Comparison of ENCODE assay signal across 1 cellular context in genomic region chr4:139015269-139015947, GRCh38.
A peak's percentile ranks its signal among the peaks of the same experiment; 100 is the strongest.
TF ChIP-seq lines count a peak whose summit lies in the region.

Gene NOCT, plus strand, starts transcription at chr4:139015781. Its CDS starts 201 bp downstream, at chr4:139015982.

TF ChIP-seq in K562, 482 proteins besides CTCF, POLR2A, EP300 and RAD21 (continued from another document and continues in another):
- TF ChIP-seq, protein P1, sequence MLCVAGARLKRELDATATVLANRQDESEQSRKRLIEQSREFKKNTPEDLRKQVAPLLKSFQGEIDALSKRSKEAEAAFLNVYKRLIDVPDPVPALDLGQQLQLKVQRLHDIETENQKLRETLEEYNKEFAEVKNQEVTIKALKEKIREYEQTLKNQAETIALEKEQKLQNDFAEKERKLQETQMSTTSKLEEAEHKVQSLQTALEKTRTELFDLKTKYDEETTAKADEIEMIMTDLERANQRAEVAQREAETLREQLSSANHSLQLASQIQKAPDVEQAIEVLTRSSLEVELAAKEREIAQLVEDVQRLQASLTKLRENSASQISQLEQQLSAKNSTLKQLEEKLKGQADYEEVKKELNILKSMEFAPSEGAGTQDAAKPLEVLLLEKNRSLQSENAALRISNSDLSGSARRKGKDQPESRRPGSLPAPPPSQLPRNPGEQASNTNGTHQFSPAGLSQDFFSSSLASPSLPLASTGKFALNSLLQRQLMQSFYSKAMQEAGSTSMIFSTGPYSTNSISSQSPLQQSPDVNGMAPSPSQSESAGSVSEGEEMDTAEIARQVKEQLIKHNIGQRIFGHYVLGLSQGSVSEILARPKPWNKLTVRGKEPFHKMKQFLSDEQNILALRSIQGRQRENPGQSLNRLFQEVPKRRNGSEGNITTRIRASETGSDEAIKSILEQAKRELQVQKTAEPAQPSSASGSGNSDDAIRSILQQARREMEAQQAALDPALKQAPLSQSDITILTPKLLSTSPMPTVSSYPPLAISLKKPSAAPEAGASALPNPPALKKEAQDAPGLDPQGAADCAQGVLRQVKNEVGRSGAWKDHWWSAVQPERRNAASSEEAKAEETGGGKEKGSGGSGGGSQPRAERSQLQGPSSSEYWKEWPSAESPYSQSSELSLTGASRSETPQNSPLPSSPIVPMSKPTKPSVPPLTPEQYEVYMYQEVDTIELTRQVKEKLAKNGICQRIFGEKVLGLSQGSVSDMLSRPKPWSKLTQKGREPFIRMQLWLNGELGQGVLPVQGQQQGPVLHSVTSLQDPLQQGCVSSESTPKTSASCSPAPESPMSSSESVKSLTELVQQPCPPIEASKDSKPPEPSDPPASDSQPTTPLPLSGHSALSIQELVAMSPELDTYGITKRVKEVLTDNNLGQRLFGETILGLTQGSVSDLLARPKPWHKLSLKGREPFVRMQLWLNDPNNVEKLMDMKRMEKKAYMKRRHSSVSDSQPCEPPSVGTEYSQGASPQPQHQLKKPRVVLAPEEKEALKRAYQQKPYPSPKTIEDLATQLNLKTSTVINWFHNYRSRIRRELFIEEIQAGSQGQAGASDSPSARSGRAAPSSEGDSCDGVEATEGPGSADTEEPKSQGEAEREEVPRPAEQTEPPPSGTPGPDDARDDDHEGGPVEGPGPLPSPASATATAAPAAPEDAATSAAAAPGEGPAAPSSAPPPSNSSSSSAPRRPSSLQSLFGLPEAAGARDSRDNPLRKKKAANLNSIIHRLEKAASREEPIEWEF (CRISPR knock-in tag; IDR thresholded peaks at IDR 0.05): no peak
- TF ChIP-seq POLR2B (IDR thresholded peaks at IDR 0.05; ENCODE audit: low read depth, partially characterized antibody) (peak; percentile 76), HDAC2 (IDR thresholded peaks at IDR 0.05) (peak; percentile 64; the same call in 1 of the 2 replicates), WHSC1 (IDR thresholded peaks at IDR 0.05; ENCODE audit: low read length) (no peak), CTBP1 (IDR thresholded peaks at IDR 0.05; ENCODE audit: borderline replicate concordance) (peak; percentile 63), ZBTB33 (CRISPR knock-in tag; IDR thresholded peaks at IDR 0.05) (peak; percentile 41; the same call in 1 of the 2 replicates), TBL1XR1 (IDR thresholded peaks at IDR 0.05; ENCODE audit: low read length in 2 of 2) (0 out of 4 replicates have a peak, but pooled peaks of 1 of the 2 experiments have one; percentile 7), ELF1 (tag; IDR thresholded peaks at IDR 0.05) (peak; percentile 17; the same call in 1 of the 2 replicates), KDM4B (IDR thresholded peaks at IDR 0.05; ENCODE audit: borderline replicate concordance in 2 of 2, low read depth in 1 of 2) (0 out of 4 replicates have a peak, but pooled peaks of 1 of the 2 experiments have one; percentile 69), ZNF224 (CRISPR knock-in tag; IDR thresholded peaks at IDR 0.05) (peak; percentile 34; the same call in 1 of the 2 replicates), KDM5B (IDR thresholded peaks at IDR 0.05; ENCODE audit: insufficient replicate concordance, low read depth, low read length) (peak; percentile 98), MAFF (IDR thresholded peaks at IDR 0.05; ENCODE audit: low read length) (peak; percentile 59; the same call in 1 of the 2 replicates), POLR2G (IDR thresholded peaks at IDR 0.05; ENCODE audit: low read depth, low read length) (peak; percentile 100), RBM25 (IDR thresholded peaks at IDR 0.05; ENCODE audit: low read depth, low read length, severe bottlenecking) (peak; percentile 59), CGGBP1 (CRISPR knock-in tag; IDR thresholded peaks at IDR 0.05) (no peak), SMARCA4 (IDR thresholded peaks at IDR 0.05) (no peak), EP400 (IDR thresholded peaks at IDR 0.05) (peak; percentile 85), ETS1 (conservative IDR thresholded peaks at IDR 0.05; ENCODE audit: control insufficient read depth, low read depth, low read length) (peak; percentile 67; the same call in 1 of the 2 replicates), HDAC1 (IDR thresholded peaks at IDR 0.05) (peak; percentile 77 to 88; a peak in 3 of 4 replicates), USF2 (CRISPR knock-in tag; IDR thresholded peaks at IDR 0.05) (peak; percentile 79), NR1H2 (CRISPR knock-in tag; IDR thresholded peaks at IDR 0.05) (0 out of 2 replicates have a peak, but pooled peaks have one; percentile 78), USF1 (CRISPR knock-in tag; IDR thresholded peaks at IDR 0.05) (peak; percentile 90), GATAD2A (IDR thresholded peaks at IDR 0.05) (0 out of 2 replicates have a peak, but pooled peaks have one; percentile 38), CHD2 (IDR thresholded peaks at IDR 0.05; ENCODE audit: low read depth, low read length) (peak; percentile 92)
- TF ChIP-seq, protein P2, sequence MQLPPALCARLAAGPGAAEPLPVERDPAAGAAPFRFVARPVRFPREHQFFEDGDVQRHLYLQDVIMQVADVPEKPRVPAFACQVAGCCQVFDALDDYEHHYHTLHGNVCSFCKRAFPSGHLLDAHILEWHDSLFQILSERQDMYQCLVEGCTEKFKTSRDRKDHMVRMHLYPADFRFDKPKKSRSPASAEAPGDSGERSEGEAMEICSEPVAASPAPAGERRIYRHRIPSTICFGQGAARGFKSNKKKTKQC (CRISPR knock-in tag; IDR thresholded peaks at IDR 0.05): no peak
- TF ChIP-seq, protein P3, sequence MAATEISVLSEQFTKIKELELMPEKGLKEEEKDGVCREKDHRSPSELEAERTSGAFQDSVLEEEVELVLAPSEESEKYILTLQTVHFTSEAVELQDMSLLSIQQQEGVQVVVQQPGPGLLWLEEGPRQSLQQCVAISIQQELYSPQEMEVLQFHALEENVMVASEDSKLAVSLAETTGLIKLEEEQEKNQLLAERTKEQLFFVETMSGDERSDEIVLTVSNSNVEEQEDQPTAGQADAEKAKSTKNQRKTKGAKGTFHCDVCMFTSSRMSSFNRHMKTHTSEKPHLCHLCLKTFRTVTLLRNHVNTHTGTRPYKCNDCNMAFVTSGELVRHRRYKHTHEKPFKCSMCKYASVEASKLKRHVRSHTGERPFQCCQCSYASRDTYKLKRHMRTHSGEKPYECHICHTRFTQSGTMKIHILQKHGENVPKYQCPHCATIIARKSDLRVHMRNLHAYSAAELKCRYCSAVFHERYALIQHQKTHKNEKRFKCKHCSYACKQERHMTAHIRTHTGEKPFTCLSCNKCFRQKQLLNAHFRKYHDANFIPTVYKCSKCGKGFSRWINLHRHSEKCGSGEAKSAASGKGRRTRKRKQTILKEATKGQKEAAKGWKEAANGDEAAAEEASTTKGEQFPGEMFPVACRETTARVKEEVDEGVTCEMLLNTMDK (IDR thresholded peaks at IDR 0.05; ENCODE audit: borderline replicate concordance, insufficient read depth, low read depth, low read length, poor library complexity, severe bottlenecking): peak; percentile 49
- TF ChIP-seq, protein P4, sequence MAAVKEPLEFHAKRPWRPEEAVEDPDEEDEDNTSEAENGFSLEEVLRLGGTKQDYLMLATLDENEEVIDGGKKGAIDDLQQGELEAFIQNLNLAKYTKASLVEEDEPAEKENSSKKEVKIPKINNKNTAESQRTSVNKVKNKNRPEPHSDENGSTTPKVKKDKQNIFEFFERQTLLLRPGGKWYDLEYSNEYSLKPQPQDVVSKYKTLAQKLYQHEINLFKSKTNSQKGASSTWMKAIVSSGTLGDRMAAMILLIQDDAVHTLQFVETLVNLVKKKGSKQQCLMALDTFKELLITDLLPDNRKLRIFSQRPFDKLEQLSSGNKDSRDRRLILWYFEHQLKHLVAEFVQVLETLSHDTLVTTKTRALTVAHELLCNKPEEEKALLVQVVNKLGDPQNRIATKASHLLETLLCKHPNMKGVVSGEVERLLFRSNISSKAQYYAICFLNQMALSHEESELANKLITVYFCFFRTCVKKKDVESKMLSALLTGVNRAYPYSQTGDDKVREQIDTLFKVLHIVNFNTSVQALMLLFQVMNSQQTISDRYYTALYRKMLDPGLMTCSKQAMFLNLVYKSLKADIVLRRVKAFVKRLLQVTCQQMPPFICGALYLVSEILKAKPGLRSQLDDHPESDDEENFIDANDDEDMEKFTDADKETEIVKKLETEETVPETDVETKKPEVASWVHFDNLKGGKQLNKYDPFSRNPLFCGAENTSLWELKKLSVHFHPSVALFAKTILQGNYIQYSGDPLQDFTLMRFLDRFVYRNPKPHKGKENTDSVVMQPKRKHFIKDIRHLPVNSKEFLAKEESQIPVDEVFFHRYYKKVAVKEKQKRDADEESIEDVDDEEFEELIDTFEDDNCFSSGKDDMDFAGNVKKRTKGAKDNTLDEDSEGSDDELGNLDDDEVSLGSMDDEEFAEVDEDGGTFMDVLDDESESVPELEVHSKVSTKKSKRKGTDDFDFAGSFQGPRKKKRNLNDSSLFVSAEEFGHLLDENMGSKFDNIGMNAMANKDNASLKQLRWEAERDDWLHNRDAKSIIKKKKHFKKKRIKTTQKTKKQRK (IDR thresholded peaks at IDR 0.05; ENCODE audit: borderline replicate concordance, low read depth, low read length): no peak
- TF ChIP-seq, protein P5, sequence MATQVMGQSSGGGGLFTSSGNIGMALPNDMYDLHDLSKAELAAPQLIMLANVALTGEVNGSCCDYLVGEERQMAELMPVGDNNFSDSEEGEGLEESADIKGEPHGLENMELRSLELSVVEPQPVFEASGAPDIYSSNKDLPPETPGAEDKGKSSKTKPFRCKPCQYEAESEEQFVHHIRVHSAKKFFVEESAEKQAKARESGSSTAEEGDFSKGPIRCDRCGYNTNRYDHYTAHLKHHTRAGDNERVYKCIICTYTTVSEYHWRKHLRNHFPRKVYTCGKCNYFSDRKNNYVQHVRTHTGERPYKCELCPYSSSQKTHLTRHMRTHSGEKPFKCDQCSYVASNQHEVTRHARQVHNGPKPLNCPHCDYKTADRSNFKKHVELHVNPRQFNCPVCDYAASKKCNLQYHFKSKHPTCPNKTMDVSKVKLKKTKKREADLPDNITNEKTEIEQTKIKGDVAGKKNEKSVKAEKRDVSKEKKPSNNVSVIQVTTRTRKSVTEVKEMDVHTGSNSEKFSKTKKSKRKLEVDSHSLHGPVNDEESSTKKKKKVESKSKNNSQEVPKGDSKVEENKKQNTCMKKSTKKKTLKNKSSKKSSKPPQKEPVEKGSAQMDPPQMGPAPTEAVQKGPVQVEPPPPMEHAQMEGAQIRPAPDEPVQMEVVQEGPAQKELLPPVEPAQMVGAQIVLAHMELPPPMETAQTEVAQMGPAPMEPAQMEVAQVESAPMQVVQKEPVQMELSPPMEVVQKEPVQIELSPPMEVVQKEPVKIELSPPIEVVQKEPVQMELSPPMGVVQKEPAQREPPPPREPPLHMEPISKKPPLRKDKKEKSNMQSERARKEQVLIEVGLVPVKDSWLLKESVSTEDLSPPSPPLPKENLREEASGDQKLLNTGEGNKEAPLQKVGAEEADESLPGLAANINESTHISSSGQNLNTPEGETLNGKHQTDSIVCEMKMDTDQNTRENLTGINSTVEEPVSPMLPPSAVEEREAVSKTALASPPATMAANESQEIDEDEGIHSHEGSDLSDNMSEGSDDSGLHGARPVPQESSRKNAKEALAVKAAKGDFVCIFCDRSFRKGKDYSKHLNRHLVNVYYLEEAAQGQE (CRISPR knock-in tag; IDR thresholded peaks at IDR 0.05; ENCODE audit: low read depth): 0 out of 2 replicates have a peak, but pooled peaks have one; percentile 18
- TF ChIP-seq, protein P6, sequence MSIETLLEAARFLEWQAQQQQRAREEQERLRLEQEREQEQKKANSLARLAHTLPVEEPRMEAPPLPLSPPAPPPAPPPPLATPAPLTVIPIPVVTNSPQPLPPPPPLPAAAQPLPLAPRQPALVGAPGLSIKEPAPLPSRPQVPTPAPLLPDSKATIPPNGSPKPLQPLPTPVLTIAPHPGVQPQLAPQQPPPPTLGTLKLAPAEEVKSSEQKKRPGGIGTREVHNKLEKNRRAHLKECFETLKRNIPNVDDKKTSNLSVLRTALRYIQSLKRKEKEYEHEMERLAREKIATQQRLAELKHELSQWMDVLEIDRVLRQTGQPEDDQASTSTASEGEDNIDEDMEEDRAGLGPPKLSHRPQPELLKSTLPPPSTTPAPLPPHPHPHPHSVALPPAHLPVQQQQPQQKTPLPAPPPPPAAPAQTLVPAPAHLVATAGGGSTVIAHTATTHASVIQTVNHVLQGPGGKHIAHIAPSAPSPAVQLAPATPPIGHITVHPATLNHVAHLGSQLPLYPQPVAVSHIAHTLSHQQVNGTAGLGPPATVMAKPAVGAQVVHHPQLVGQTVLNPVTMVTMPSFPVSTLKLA (conservative IDR thresholded peaks at IDR 0.05): peak; percentile 98 to 99
